ENCODE assay signal across 8 cellular contexts in genomic region chr5:52786937-52787599, GRCh38. TPM values are rescaled to one million over a fixed set of nuclear protein-coding genes. Genes with fewer than 3 reads are reported as not detected.
DNase-seq lines count a peak whose midpoint lies in the region; ATAC-seq and TF ChIP-seq lines count a peak whose summit lies in the region.

No MANE protein-coding gene starts in this region.

- peaks cover 8% of the 10 kb centered on the region for H3K4me1 ChIP-seq in endocrine pancreas (ENCODE audit: control insufficient read depth, insufficient read depth, low read length)

- peak; percentile 33 for ATAC-seq in HG02763 (IDR thresholded peaks at IDR 0.05; ENCODE audit: unreplicated experiment)
- ATAC-seq in T-helper 17 cell, result peak; percentile 71
- peak; percentile 59 to 76 for ATAC-seq in naive thymus-derived CD8-positive, alpha-beta T cell

- peaks cover 3% of the 10 kb centered on the region for H3K36me3 Mint-ChIP-seq in T-helper 17 cell (ENCODE audit: low read depth)
- no peaks in the 10 kb centered on the region for H3K36me3 Mint-ChIP-seq in naive thymus-derived CD8-positive, alpha-beta T cell

- TF ChIP-seq CTCF in GM12864 (IDR thresholded peaks at IDR 0.05; ENCODE audit: low read depth, low read length, missing control alignments), result peak; percentile 51

- H3K4me3 Mint-ChIP-seq in T-helper 17 cell, result peak overlapping the region; percentile 94
- peak overlapping the region; percentile 87 to 94 (median 92) for H3K4me3 Mint-ChIP-seq in naive thymus-derived CD8-positive, alpha-beta T cell

- H3K36me3 ChIP-seq in endocrine pancreas (ENCODE audit: control insufficient read depth, insufficient read depth, low read length), result no peaks in the 10 kb centered on the region

- peak overlapping the region; percentile 88 for H3K27ac Mint-ChIP-seq in T-helper 17 cell
- H3K27ac Mint-ChIP-seq in naive thymus-derived CD8-positive, alpha-beta T cell, result peak overlapping the region in 8 of 10 donors; percentile 3 to 83 (median 80)

- H3K27me3 Mint-ChIP-seq in T-helper 17 cell, result no peaks in the 10 kb centered on the region
- peaks cover 0 to 26% (median 0%) of the 10 kb centered on the region in 5 donors for H3K27me3 Mint-ChIP-seq in naive thymus-derived CD8-positive, alpha-beta T cell

- no peaks in the 10 kb centered on the region for H3K9me3 ChIP-seq in T-helper 17 cell (ENCODE audit: control insufficient read depth, low read length, poor library complexity, severe bottlenecking)
- H3K9me3 ChIP-seq in endocrine pancreas (ENCODE audit: control insufficient read depth, low read length), result no peaks in the 10 kb centered on the region

- POLR2A ChIA-PET in naive thymus-derived CD8-positive, alpha-beta T cell (lab: Charles Lee), result interaction anchor here (1.3 kb wide), 1 partner anchor 12 kb away, joined by 7 read pairs; no protein-coding TSS in a partner anchor

- H3K9me3 Mint-ChIP-seq in naive thymus-derived CD8-positive, alpha-beta T cell, result no peaks in the 10 kb centered on the region

- peaks cover 33% of the 10 kb centered on the region for H3K4me1 Mint-ChIP-seq in T-helper 17 cell
- H3K4me1 Mint-ChIP-seq in naive thymus-derived CD8-positive, alpha-beta T cell, result peaks cover 11 to 21% (median 17%) of the 10 kb centered on the region in 4 donors

- H3K9ac ChIP-seq in endocrine pancreas (ENCODE audit: control insufficient read depth, insufficient read depth, low read length), result no peak overlapping the region

- H3K4me3 ChIP-seq in GM12864 (ENCODE audit: low read depth, low read length) (peak overlapping the region; percentile 51; the same call in 1 of the 2 replicates), endocrine pancreas (ENCODE audit: control insufficient read depth, insufficient read depth, low read length) (peak overlapping the region; percentile 84)

- no peaks in the 10 kb centered on the region for H3K27me3 ChIP-seq in endocrine pancreas (ENCODE audit: control insufficient read depth, insufficient read depth, low read length)

- no peak for DNase-seq in GM12864 (ENCODE audit: low read depth)
- no peak for DNase-seq in T-helper 17 cell
- peak in 8 of 10 donors; percentile 22 to 71 (median 43) for DNase-seq in naive thymus-derived CD8-positive, alpha-beta T cell
- no peak for DNase-seq in NCI-H2171 (lab: John Stamatoyannopoulos, UW)
- DNase-seq in stimulated activated CD8-positive, alpha-beta memory T cell treated with anti-CD3 and anti-CD28 coated beads, Interleukin-4, amount 100 ng/mL, for 48 hours, result no peak
- DNase-seq in NCI-H1105 treated with DMSO at 0.1 percent for 48 hours (lab: John Stamatoyannopoulos, UW), result no peak

RNA-seq across cellular contexts. Expression of gene ITGA1, which starts 0.6 kb away (rescaled TPM):
- total RNA-seq in T-helper 17 cell, result 1 to 10 TPM; 4.0 to 4.3 TPM
- 1 to 10 TPM; 3.9 to 4.6 TPM for total RNA-seq in naive thymus-derived CD8-positive, alpha-beta T cell
- 1 to 10 TPM in 1 of 3 donors, under 1 TPM in 2; 0.27 to 1.1 (median 0.83) TPM for polyA plus RNA-seq in naive thymus-derived CD8-positive, alpha-beta T cell

RNA-seq across cellular contexts. Expression of gene PELO, which starts 0.6 kb away (rescaled TPM):
- 1 to 10 TPM; 6.0 to 8.1 TPM for total RNA-seq in T-helper 17 cell
- 1 to 10 TPM; 7.4 to 8.5 TPM for total RNA-seq in naive thymus-derived CD8-positive, alpha-beta T cell
- 1 to 10 TPM; 2.2 to 4.5 (median 2.6) TPM for polyA plus RNA-seq in naive thymus-derived CD8-positive, alpha-beta T cell

Comparison
In these comparisons a context has a peak if more than half of its experiments do, and no peak if none do; other contexts are left out.
1. DNase-seq: peak in naive thymus-derived CD8-positive, alpha-beta T cell (8 of 10); none in GM12864 (single experiment), T-helper 17 cell (0 of 3), NCI-H2171 (single experiment), stimulated activated CD8-positive, alpha-beta memory T cell treated with anti-CD3 and anti-CD28 coated beads, Interleukin-4, amount 100 ng/mL, for 48 hours (single experiment) and NCI-H1105 treated with DMSO at 0.1 percent for 48 hours (single experiment).
2. Peak in every context shown above with its lines, with median percentiles within 50 percentile points of each other: ATAC-seq.